Comparison of ENCODE assay signal across 12 cellular contexts in the genomic region with DNA sequence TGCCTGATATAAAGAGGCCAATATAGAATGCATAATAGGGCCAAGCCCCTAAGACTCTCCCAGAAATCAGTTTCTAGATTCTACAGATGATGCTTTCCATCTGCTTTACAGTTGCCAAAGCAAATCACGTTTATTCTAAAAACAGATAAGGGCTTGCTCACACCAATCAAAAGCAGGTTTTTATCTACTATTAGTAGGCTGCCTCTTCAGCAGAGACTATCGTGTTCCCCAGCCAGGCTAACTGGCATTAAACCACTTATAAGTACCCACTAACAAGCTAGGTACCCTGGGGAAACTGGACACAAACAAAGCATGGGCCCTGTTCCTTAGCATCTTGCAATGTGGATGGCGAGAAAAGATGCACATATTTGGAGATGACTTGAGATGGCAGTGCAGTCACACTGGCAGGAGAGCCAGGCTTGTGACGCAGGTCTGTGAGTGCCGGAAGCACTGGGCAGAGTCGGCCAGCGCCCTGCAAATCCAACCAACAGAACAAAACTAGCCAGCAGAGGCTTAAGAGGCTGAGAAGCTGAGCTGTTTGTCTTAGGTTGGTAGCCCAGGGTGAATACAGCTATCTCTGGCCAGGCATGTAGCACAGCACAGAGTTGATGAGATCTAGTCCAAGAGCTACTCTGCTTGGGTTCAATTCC.
DNase-seq lines count a peak whose midpoint lies in the region; ATAC-seq and TF ChIP-seq lines count a peak whose summit lies in the region.
"Had no signal": no experiment of that assay in that cellular context is flagged by ENCODE, and none has a peak within 500 bp of the region (broad histone marks: within the 10 kb centered on the region; RNA-seq: fewer than 3 reads in every experiment).

No MANE protein-coding gene starts in this region.

- TF ChIP-seq CTCF in WERI-Rb-1 (IDR thresholded peaks at IDR 0.05; ENCODE audit: low read depth, low read length) (peak; percentile 15; the same call in 1 of the 2 replicates), omental fat pad (IDR thresholded peaks at IDR 0.05) (no peak)

- H3K9me3 ChIP-seq in WERI-Rb-1 (ENCODE audit: severe bottlenecking): no peaks in the 10 kb centered on the region

- no peaks in the 10 kb centered on the region for H3K27me3 ChIP-seq in WERI-Rb-1 (ENCODE audit: insufficient read depth, low read depth, severe bottlenecking)

- no peak overlapping the region for H3K4me3 ChIP-seq in WERI-Rb-1 (ENCODE audit: low read depth, low read length)
- H3K4me3 ChIP-seq: BLaER1 treated with 17β-estradiol and CSF1 and Interleukin-3, amounts not matched to agents 10 nM and 100 nM had no signal

- peak in 10 of 14 donors; percentile 23 to 85 (median 53) for DNase-seq in C1 segment of cervical spinal cord (lab: John Stamatoyannopoulos, UW)
- no peak for DNase-seq in WERI-Rb-1
- peak; percentile 77 for DNase-seq in Right ventricle myocardium superior
- DNase-seq in omental fat pad (ENCODE audit: low spot score): no peak
- DNase-seq in SHP77 treated with DMSO at 0.1 percent for 48 hours (lab: John Stamatoyannopoulos, UW): no peak
- DNase-seq in 8988T: no peak
- DNase-seq: mesendoderm; NCI-H2081; stimulated activated naive B cell treated with anti-CD40 and anti-IgM and Interleukin-4, amounts not matched to agents 10 μg/mL and 1 μg/mL and 100 μg/mL, for 72 hours had no signal

- H3K36me3 ChIP-seq in WERI-Rb-1: no peaks in the 10 kb centered on the region

- intact Hi-C loops in Right ventricle myocardium superior (cut with DNase I): loop anchor here (10.0 kb wide), 1 partner anchor 121 kb away; no protein-coding TSS in a partner anchor

- ATAC-seq in Right ventricle myocardium superior (ENCODE audit: poor library complexity) (peak; percentile 76), omental fat pad (ENCODE audit: low FRiP score) (peak; percentile 15), GM18502 (IDR thresholded peaks at IDR 0.05; ENCODE audit: poor library complexity, unreplicated experiment) (no peak), GM18907 (IDR thresholded peaks at IDR 0.05; ENCODE audit: unreplicated experiment) (no peak)
- ATAC-seq: stimulated activated naive B cell treated with anti-CD40 and anti-IgM and Interleukin-4, amounts not matched to agents 10 μg/mL and 1 μg/mL and 100 μg/mL, for 72 hours had no signal

- H3K27ac ChIP-seq in WERI-Rb-1: no peak overlapping the region
- H3K27ac ChIP-seq: BLaER1 treated with 17β-estradiol and CSF1 and Interleukin-3, amounts not matched to agents 10 nM and 100 nM had no signal

Comparison
In these comparisons a context has a peak if more than half of its experiments do, and no peak if none do; other contexts are left out.
1. DNase-seq: peak in C1 segment of cervical spinal cord (10 of 14) and Right ventricle myocardium superior (single experiment); none in WERI-Rb-1 (single experiment), omental fat pad (single experiment), SHP77 treated with DMSO at 0.1 percent for 48 hours (single experiment) and 8988T (single experiment).
2. ATAC-seq: peak in Right ventricle myocardium superior (single experiment) and omental fat pad (single experiment); none in GM18502 (single experiment) and GM18907 (single experiment).